In genomic region chr1:169367096-169367685, GRCh38 we compare ENCODE assay signal across 8 cellular contexts. TPM values are rescaled to one million over a fixed set of nuclear protein-coding genes. Genes with fewer than 3 reads are reported as not detected.
A peak's percentile ranks its signal among the peaks of the same experiment; 100 is the strongest.
DNase-seq lines count a peak whose midpoint lies in the region; TF ChIP-seq lines count a peak whose summit lies in the region.

No MANE protein-coding gene starts in this region.

- H3K27me3 Mint-ChIP-seq in activated CD4-positive, alpha-beta T cell treated with anti-CD3 and anti-CD28 coated beads, Interleukin-2, amount 10 ng/mL, durations not matched to agents 7 days and 5 days = no peaks in the 10 kb centered on the region

- no peaks in the 10 kb centered on the region for H3K27me3 ChIP-seq in iPS-15b (ENCODE audit: control insufficient read depth, insufficient read depth, low read length)
- H3K27me3 ChIP-seq in testis = no peaks in the 10 kb centered on the region

- no peak overlapping the region for H3K4me3 Mint-ChIP-seq in activated CD4-positive, alpha-beta T cell treated with anti-CD3 and anti-CD28 coated beads, Interleukin-2, amount 10 ng/mL, durations not matched to agents 7 days and 5 days

- intact Hi-C loops in testis (cut with DNase I; ENCODE audit: low total_unique reads) = no loop called here

- H3K9me3 Mint-ChIP-seq in activated CD4-positive, alpha-beta T cell treated with anti-CD3 and anti-CD28 coated beads, Interleukin-2, amount 10 ng/mL, durations not matched to agents 7 days and 5 days = peaks cover 8% of the 10 kb centered on the region

- H3K36me3 ChIP-seq in iPS-15b (ENCODE audit: control insufficient read depth, insufficient read depth, low read length) (no peaks in the 10 kb centered on the region), testis (ENCODE audit: low read depth, missing control alignments) (no peaks in the 10 kb centered on the region)

- no peak overlapping the region for H3K9ac ChIP-seq in iPS-15b (ENCODE audit: low read depth, low read length)

- H3K4me1 ChIP-seq in iPS-15b (ENCODE audit: control insufficient read depth, insufficient read depth, low read length) = no peaks in the 10 kb centered on the region
- H3K4me1 ChIP-seq in testis = peaks cover 15% of the 10 kb centered on the region

- 5 to 8% methylated on average over 15 of the region's 15 CpGs for WGBS in testis, 2 donors

- peaks cover 46% of the 10 kb centered on the region for H3K4me1 Mint-ChIP-seq in activated CD4-positive, alpha-beta T cell treated with anti-CD3 and anti-CD28 coated beads, Interleukin-2, amount 10 ng/mL, durations not matched to agents 7 days and 5 days

- H3K4me3 ChIP-seq in iPS-15b (ENCODE audit: low read depth, low read length) = peak overlapping the region; percentile 81
- H3K4me3 ChIP-seq in testis = peak overlapping the region; percentile 64 to 88

- CTCF ChIA-PET in activated CD4-positive, alpha-beta T cell treated with anti-CD3 and anti-CD28 coated beads, Interleukin-2, amount 10 ng/mL, durations not matched to agents 7 days and 5 days (lab: Charles Lee) = interaction anchor here (0.8 to 2.0 kb wide), 3 partner anchors 18 to 1025 kb away, joined by 3 to 7 read pairs (median 4); no protein-coding TSS in a partner anchor

- no peak for TF ChIP-seq CTCF in testis (IDR thresholded peaks at IDR 0.05)

- H3K27ac ChIP-seq in testis = peak overlapping the region; percentile 76 to 84

- H3K9me3 ChIP-seq in iPS-15b (ENCODE audit: control insufficient read depth, insufficient read depth, low read length) (no peaks in the 10 kb centered on the region), testis (no peaks in the 10 kb centered on the region)

- POLR2A ChIA-PET in activated CD4-positive, alpha-beta T cell treated with anti-CD3 and anti-CD28 coated beads, Interleukin-2, amount 10 ng/mL, durations not matched to agents 7 days and 5 days (lab: Charles Lee) = interaction anchor here (1.6 kb wide), 1 partner anchor 23 kb away, joined by 5 read pairs; no protein-coding TSS in a partner anchor

- no peak overlapping the region for H3K27ac Mint-ChIP-seq in activated CD4-positive, alpha-beta T cell treated with anti-CD3 and anti-CD28 coated beads, Interleukin-2, amount 10 ng/mL, durations not matched to agents 7 days and 5 days

- peak; percentile 23 for DNase-seq in NCI-H1092 treated with DMSO at 0.1 percent for 48 hours (lab: John Stamatoyannopoulos, UW)
- no peak for DNase-seq in NCI-H1092 (lab: John Stamatoyannopoulos, UW)
- DNase-seq in SW480 (ENCODE audit: low spot score) = peak; percentile 1
- no peak for DNase-seq in testis
- DNase-seq in activated CD4-positive, alpha-beta T cell treated with anti-CD3 and anti-CD28 coated beads, Interleukin-2, amount 10 ng/mL, durations not matched to agents 7 days and 5 days = no peak
- no peak for DNase-seq in NCI-H2171 treated with DMSO at 0.1 percent for 48 hours (lab: John Stamatoyannopoulos, UW)
- no peak for DNase-seq in dedifferentiated amniotic fluid mesenchymal stem cell (ENCODE audit: extremely low spot score)

- TF ChIP-seq POLR2A in testis (IDR thresholded peaks at IDR 0.05) = no peak

- H3K36me3 Mint-ChIP-seq in activated CD4-positive, alpha-beta T cell treated with anti-CD3 and anti-CD28 coated beads, Interleukin-2, amount 10 ng/mL, durations not matched to agents 7 days and 5 days (ENCODE audit: low read depth) = peaks cover 26% of the 10 kb centered on the region

RNA-seq across cellular contexts. Expression of gene NME7, which starts 0.4 kb away (rescaled TPM):
- 10 to 100 TPM; 21.4 to 29.0 TPM for total RNA-seq in testis
- polyA plus RNA-seq in testis (ENCODE audit: insufficient read depth, low read depth, low replicate concordance) = 24.0 TPM
- total RNA-seq in activated CD4-positive, alpha-beta T cell treated with anti-CD3 and anti-CD28 coated beads, Interleukin-2, amount 10 ng/mL, durations not matched to agents 7 days and 5 days = 10 to 100 TPM; 16.6 to 16.9 TPM

RNA-seq across cellular contexts. Expression of gene BLZF1, which starts 0.8 kb away (rescaled TPM):
- total RNA-seq in testis = 10 to 100 TPM; 33.4 to 44.2 TPM
- 35.1 TPM for polyA plus RNA-seq in testis (ENCODE audit: insufficient read depth, low read depth, low replicate concordance)
- total RNA-seq in activated CD4-positive, alpha-beta T cell treated with anti-CD3 and anti-CD28 coated beads, Interleukin-2, amount 10 ng/mL, durations not matched to agents 7 days and 5 days = 10 to 100 TPM; 23.9 to 24.9 TPM

Comparison
In these comparisons a context has a peak if more than half of its experiments do, and no peak if none do; other contexts are left out.
1. DNase-seq: peak in NCI-H1092 treated with DMSO at 0.1 percent for 48 hours (single experiment) and SW480 (single experiment); none in NCI-H1092 (single experiment), testis (single experiment), activated CD4-positive, alpha-beta T cell treated with anti-CD3 and anti-CD28 coated beads, Interleukin-2, amount 10 ng/mL, durations not matched to agents 7 days and 5 days (single experiment), NCI-H2171 treated with DMSO at 0.1 percent for 48 hours (single experiment) and dedifferentiated amniotic fluid mesenchymal stem cell (single experiment).